In the genomic region with DNA sequence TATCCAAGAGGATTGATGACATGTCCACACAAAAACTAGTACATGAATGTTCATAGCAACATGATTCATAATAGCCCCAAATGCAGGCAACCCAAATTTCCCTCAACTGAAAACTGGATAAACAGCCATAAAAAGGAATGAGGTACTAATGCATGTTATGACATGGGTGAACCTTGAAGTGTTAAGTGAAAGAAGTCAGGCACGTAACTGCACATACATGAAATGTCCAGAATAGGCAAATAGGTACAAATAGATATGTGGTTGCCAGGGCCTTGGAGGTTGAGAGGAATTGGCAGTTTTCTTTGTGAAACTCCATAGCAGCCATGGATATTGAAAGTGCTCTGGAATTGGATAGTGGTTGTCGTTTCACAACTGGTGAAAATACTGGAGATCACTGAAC, we compare ENCODE assay signal across 1 cellular context.
A peak's percentile ranks its signal among the peaks of the same experiment; 100 is the strongest.
TF ChIP-seq lines count a peak whose summit lies in the region.

No MANE protein-coding gene starts in this region.

TF ChIP-seq in GM23338, 12 proteins besides CTCF, POLR2A, EP300 and RAD21:
- no peak for TF ChIP-seq JUNB (IDR thresholded peaks at IDR 0.05; ENCODE audit: unreplicated experiment)
- peak; percentile 42 for TF ChIP-seq POLR2AphosphoS5 (IDR thresholded peaks at IDR 0.05; ENCODE audit: low read depth)
